ENCODE assay signal across 1 cellular context in genomic region chr1:17460265-17460664, GRCh38.
TF ChIP-seq lines count a peak whose summit lies in the region.

No MANE protein-coding gene starts in this region.

TF ChIP-seq in H1, 55 proteins besides CTCF, POLR2A, EP300 and RAD21:
- TF ChIP-seq MAFK (IDR thresholded peaks at IDR 0.05; ENCODE audit: low read depth, low read length) (no peak), CHD1 (IDR thresholded peaks at IDR 0.05; ENCODE audit: low read depth, low read length) (no peak), BCL11A (IDR thresholded peaks at IDR 0.05; ENCODE audit: low read depth in 2 of 2, low read length in 2 of 2) (no peak), HDAC2 (IDR thresholded peaks at IDR 0.05; ENCODE audit: borderline replicate concordance in 1 of 2, low read depth in 2 of 2, low read length in 2 of 2) (no peak), SAP30 (IDR thresholded peaks at IDR 0.05; ENCODE audit: insufficient read depth, insufficient replicate concordance, low read length) (no peak), PHF8 (conservative IDR thresholded peaks at IDR 0.05; ENCODE audit: low read depth, low read length) (no peak)
- TF ChIP-seq, protein P1, sequence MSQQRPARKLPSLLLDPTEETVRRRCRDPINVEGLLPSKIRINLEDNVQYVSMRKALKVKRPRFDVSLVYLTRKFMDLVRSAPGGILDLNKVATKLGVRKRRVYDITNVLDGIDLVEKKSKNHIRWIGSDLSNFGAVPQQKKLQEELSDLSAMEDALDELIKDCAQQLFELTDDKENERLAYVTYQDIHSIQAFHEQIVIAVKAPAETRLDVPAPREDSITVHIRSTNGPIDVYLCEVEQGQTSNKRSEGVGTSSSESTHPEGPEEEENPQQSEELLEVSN (IDR thresholded peaks at IDR 0.05) = no peak
